In the genomic region with DNA sequence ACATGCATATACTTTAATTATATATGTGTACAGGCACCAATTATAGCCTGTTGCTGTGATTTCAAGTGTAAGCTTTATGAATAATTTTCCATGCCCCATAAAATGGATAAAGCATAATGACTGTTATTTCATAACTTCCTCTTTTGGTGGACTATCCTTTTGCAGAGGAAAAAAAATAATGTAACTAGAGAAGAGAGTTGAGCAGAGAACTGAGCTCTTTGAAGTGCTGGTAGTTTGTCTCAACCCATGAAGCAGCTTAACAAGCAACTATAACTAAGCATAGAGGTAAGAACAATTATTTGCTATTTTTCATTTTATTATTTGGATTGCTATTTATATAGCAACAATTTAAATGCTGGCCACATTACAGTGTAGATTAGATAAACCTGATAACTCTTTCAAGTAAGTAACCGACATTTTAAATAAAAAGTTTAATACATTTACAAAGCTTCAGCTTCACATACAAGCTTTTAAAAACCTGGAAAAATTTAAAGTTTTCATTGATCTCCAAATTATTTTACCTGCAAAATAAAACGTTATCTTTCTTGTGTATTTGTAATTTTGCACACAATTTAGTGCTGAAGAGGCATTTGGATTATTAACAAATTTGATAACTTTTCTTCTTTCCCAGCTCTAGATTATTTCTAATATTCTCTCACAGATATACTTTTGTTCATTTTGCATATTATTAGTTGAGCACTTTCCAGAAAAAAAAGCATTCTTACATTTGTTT, we compare ENCODE assay signal across 8 cellular contexts. TPM values are rescaled to one million over a fixed set of nuclear protein-coding genes. Genes with fewer than 3 reads are reported as not detected.
A peak's percentile ranks its signal among the peaks of the same experiment; 100 is the strongest.
DNase-seq lines count a peak whose midpoint lies in the region; ATAC-seq and TF ChIP-seq lines count a peak whose summit lies in the region.

No MANE protein-coding gene starts in this region.

- no peaks in the 10 kb centered on the region for H3K36me3 ChIP-seq in BE2C

- H3K36me3 Mint-ChIP-seq in activated T-helper 2 cell treated with anti-CD3 and anti-CD28 coated beads, Interferon-gamma antibody, Interleukin-2, Interleukin-4, amounts not matched to agents 10 μg/mL and 5 μg/mL and 100 μg/mL, durations not matched to agents 14 hours and 24 hours and 36 hours (ENCODE audit: low read depth) = peaks cover 7% of the 10 kb centered on the region

- no peaks in the 10 kb centered on the region for H3K27me3 Mint-ChIP-seq in activated T-helper 2 cell treated with anti-CD3 and anti-CD28 coated beads, Interferon-gamma antibody, Interleukin-2, Interleukin-4, amounts not matched to agents 10 μg/mL and 5 μg/mL and 100 μg/mL, durations not matched to agents 14 hours and 24 hours and 36 hours (ENCODE audit: low read depth)

- TF ChIP-seq CTCF in BE2C (IDR thresholded peaks at IDR 0.05; ENCODE audit: low read depth, low read length) = no peak

- no peaks in the 10 kb centered on the region for H3K4me1 ChIP-seq in BE2C

- H3K9me3 ChIP-seq in BE2C = no peaks in the 10 kb centered on the region

- intact Hi-C loops in activated T-helper 2 cell treated with anti-CD3 and anti-CD28 coated beads, Interferon-gamma antibody, Interleukin-2, Interleukin-4, amounts not matched to agents 10 μg/mL and 5 μg/mL and 100 μg/mL, durations not matched to agents 14 hours and 24 hours and 36 hours (cut with micrococcal nuclease) = loop anchor here (1.0 to 2.0 kb wide), 2 partner anchors 14 to 47 kb away; no protein-coding TSS in a partner anchor

- H3K9me3 Mint-ChIP-seq in activated T-helper 2 cell treated with anti-CD3 and anti-CD28 coated beads, Interferon-gamma antibody, Interleukin-2, Interleukin-4, amounts not matched to agents 10 μg/mL and 5 μg/mL and 100 μg/mL, durations not matched to agents 14 hours and 24 hours and 36 hours = no peaks in the 10 kb centered on the region

- H3K4me3 ChIP-seq in BE2C (ENCODE audit: low read depth, low read length) = no peak overlapping the region

- in situ Hi-C loops in KBM-7 (cut with MboI; ENCODE audit: low pct_unique_long_range_greater_than_20kb, low sequenced_read_pairs) = no loop called here

- no peak for ATAC-seq in HG03039 (IDR thresholded peaks at IDR 0.05; ENCODE audit: unreplicated experiment)

- H3K4me3 Mint-ChIP-seq in activated T-helper 2 cell treated with anti-CD3 and anti-CD28 coated beads, Interferon-gamma antibody, Interleukin-2, Interleukin-4, amounts not matched to agents 10 μg/mL and 5 μg/mL and 100 μg/mL, durations not matched to agents 14 hours and 24 hours and 36 hours (ENCODE audit: low read depth) = peak overlapping the region; percentile 91

- peak in 4 of 6 experiments; percentile 8 to 52 (median 31) for DNase-seq in stimulated activated naive CD4-positive, alpha-beta T cell (lab: John Stamatoyannopoulos, UW)
- DNase-seq in stimulated activated naive CD4-positive, alpha-beta T cell treated with Interleukin-2 at 50 U/mL for 16 hours (lab: John Stamatoyannopoulos, UW) = no peak
- DNase-seq in KBM-7 (peak; percentile 90), globus pallidus (ENCODE audit: low spot score) (no peak), BE2C (no peak)
- DNase-seq in activated T-helper 2 cell treated with anti-CD3 and anti-CD28 coated beads, Interferon-gamma antibody, Interleukin-2, Interleukin-4, amounts not matched to agents 10 μg/mL and 5 μg/mL and 100 μg/mL, durations not matched to agents 14 hours and 24 hours and 36 hours (ENCODE audit: low spot score) = no peak
- no peak for DNase-seq in activated effector memory CD4-positive, alpha-beta T cell treated with Interleukin-2 at 50 U/mL for 16 hours

- H3K4me1 Mint-ChIP-seq in activated T-helper 2 cell treated with anti-CD3 and anti-CD28 coated beads, Interferon-gamma antibody, Interleukin-2, Interleukin-4, amounts not matched to agents 10 μg/mL and 5 μg/mL and 100 μg/mL, durations not matched to agents 14 hours and 24 hours and 36 hours (ENCODE audit: low read depth) = peaks cover 48% of the 10 kb centered on the region

- H3K27me3 ChIP-seq in BE2C = no peaks in the 10 kb centered on the region

- H3K27ac Mint-ChIP-seq in activated T-helper 2 cell treated with anti-CD3 and anti-CD28 coated beads, Interferon-gamma antibody, Interleukin-2, Interleukin-4, amounts not matched to agents 10 μg/mL and 5 μg/mL and 100 μg/mL, durations not matched to agents 14 hours and 24 hours and 36 hours = peak overlapping the region; percentile 93

RNA-seq across cellular contexts. Expression of a gene that starts 24.4 kb away (rescaled TPM):
- 230 and 244 TPM in 2 replicates for total RNA-seq in activated T-helper 2 cell treated with anti-CD3 and anti-CD28 coated beads, Interferon-gamma antibody, Interleukin-2, Interleukin-4, amounts not matched to agents 10 μg/mL and 5 μg/mL and 100 μg/mL, durations not matched to agents 14 hours and 24 hours and 36 hours
- polyA plus RNA-seq in BE2C (2012; ENCODE audit: insufficient read depth, insufficient read length, low read depth) = 41.6 TPM

Comparison
In these comparisons a context has a peak if more than half of its experiments do, and no peak if none do; other contexts are left out.
1. DNase-seq: peak in stimulated activated naive CD4-positive, alpha-beta T cell (4 of 6) and KBM-7 (single experiment); none in stimulated activated naive CD4-positive, alpha-beta T cell treated with Interleukin-2 at 50 U/mL for 16 hours (single experiment), activated T-helper 2 cell treated with anti-CD3 and anti-CD28 coated beads, Interferon-gamma antibody, Interleukin-2, Interleukin-4, amounts not matched to agents 10 μg/mL and 5 μg/mL and 100 μg/mL, durations not matched to agents 14 hours and 24 hours and 36 hours (single experiment), globus pallidus (single experiment), BE2C (single experiment) and activated effector memory CD4-positive, alpha-beta T cell treated with Interleukin-2 at 50 U/mL for 16 hours (single experiment).